In genomic region chr6:75208564-75209431, GRCh38 we compare ENCODE assay signal across 1 cellular context.
TF ChIP-seq lines count a peak whose summit lies in the region.

No MANE protein-coding gene starts in this region.

TF ChIP-seq in HepG2, 621 proteins besides CTCF, POLR2A, EP300 and RAD21 (continued from another document):
- TF ChIP-seq ZBED4 (CRISPR knock-in tag; IDR thresholded peaks at IDR 0.05; ENCODE audit: borderline replicate concordance) (peak; percentile 65; the same call in 1 of the 2 replicates), KDM2A (CRISPR knock-in tag; IDR thresholded peaks at IDR 0.05; ENCODE audit: borderline replicate concordance, low read depth) (peak; percentile 65; the same call in 1 of the 2 replicates), ZFP37 (CRISPR knock-in tag; IDR thresholded peaks at IDR 0.05; ENCODE audit: borderline replicate concordance) (no peak), ZMYM4 (CRISPR knock-in tag; IDR thresholded peaks at IDR 0.05) (0 out of 2 replicates have a peak, but pooled peaks have one; percentile 16), ZNF501 (CRISPR knock-in tag; IDR thresholded peaks at IDR 0.05) (0 out of 2 replicates have a peak, but pooled peaks have one; percentile 25), KLF16 (CRISPR knock-in tag; IDR thresholded peaks at IDR 0.05) (0 out of 4 replicates have a peak, but pooled peaks of 1 of the 2 experiments have one; percentile 34), SIX1 (CRISPR knock-in tag; IDR thresholded peaks at IDR 0.05; ENCODE audit: borderline replicate concordance) (no peak), MIXL1 (CRISPR knock-in tag; IDR thresholded peaks at IDR 0.05) (0 out of 2 replicates have a peak, but pooled peaks have one; percentile 27), ERF (CRISPR knock-in tag; IDR thresholded peaks at IDR 0.05) (0 out of 2 replicates have a peak, but pooled peaks have one; percentile 29), MTF1 (CRISPR knock-in tag; IDR thresholded peaks at IDR 0.05) (no peak), SALL1 (CRISPR knock-in tag; IDR thresholded peaks at IDR 0.05) (0 out of 2 replicates have a peak, but pooled peaks have one; percentile 16), EZH2 (conservative IDR thresholded peaks at IDR 0.05; ENCODE audit: low read depth, low read length) (peak; percentile 85; the same call in 1 of the 2 replicates), ZNF75D (CRISPR knock-in tag; IDR thresholded peaks at IDR 0.05; ENCODE audit: borderline replicate concordance) (no peak), GTF3A (CRISPR knock-in tag; conservative IDR thresholded peaks at IDR 0.05) (no peak), HDAC6 (IDR thresholded peaks at IDR 0.05; ENCODE audit: low read depth, low read length) (no peak), SMAD9 (CRISPR knock-in tag; IDR thresholded peaks at IDR 0.05) (no peak), HNF1B (CRISPR knock-in tag; IDR thresholded peaks at IDR 0.05) (0 out of 2 replicates have a peak, but pooled peaks have one; percentile 29), E2F2 (CRISPR knock-in tag; IDR thresholded peaks at IDR 0.05; ENCODE audit: borderline replicate concordance) (no peak), KDM1A (CRISPR knock-in tag; IDR thresholded peaks at IDR 0.05) (no peak), NR3C1 (CRISPR knock-in tag; IDR thresholded peaks at IDR 0.05) (no peak), ZNF800 (CRISPR knock-in tag; IDR thresholded peaks at IDR 0.05) (peak; percentile 33; the same call in 1 of the 2 replicates), PATZ1 (CRISPR knock-in tag; IDR thresholded peaks at IDR 0.05) (no peak), ZBTB38 (CRISPR knock-in tag; IDR thresholded peaks at IDR 0.05) (no peak), FOXP1 (IDR thresholded peaks at IDR 0.05) (no peak), FOXP1 (CRISPR knock-in tag; IDR thresholded peaks at IDR 0.05) (no peak), SMC3 (IDR thresholded peaks at IDR 0.05; ENCODE audit: low read length) (peak; percentile 71), KAT8 (CRISPR knock-in tag; IDR thresholded peaks at IDR 0.05) (0 out of 2 replicates have a peak, but pooled peaks have one; percentile 33), IKZF1 (IDR thresholded peaks at IDR 0.05) (no peak)
